Comparison of ENCODE assay signal across 17 cellular contexts in genomic region chr13:111122056-111122455, GRCh38. TPM values are rescaled to one million over a fixed set of nuclear protein-coding genes. Genes with fewer than 3 reads are reported as not detected.
A peak's percentile ranks its signal among the peaks of the same experiment; 100 is the strongest.
DNase-seq lines count a peak whose midpoint lies in the region; ATAC-seq and TF ChIP-seq lines count a peak whose summit lies in the region.
"Had no signal": no experiment of that assay in that cellular context is flagged by ENCODE, and none has a peak within 500 bp of the region (broad histone marks: within the 10 kb centered on the region; RNA-seq: fewer than 3 reads in every experiment).

No MANE protein-coding gene starts in this region.

- no peaks in the 10 kb centered on the region for H3K9me3 Mint-ChIP-seq in effector memory CD8-positive, alpha-beta T cell
- H3K9me3 Mint-ChIP-seq: activated CD8-positive, alpha-beta T cell treated with anti-CD3 and anti-CD28 coated beads for 36 hours; activated naive CD8-positive, alpha-beta T cell treated with anti-CD3 and anti-CD28 coated beads, Interleukin-2, amount 50 U/mL, for 24 hours; CD4-positive, alpha-beta T cell; stimulated activated memory B cell treated with anti-CD40 and anti-IgM and Interleukin-4, amounts not matched to agents 10 μg/mL and 1 μg/mL and 100 μg/mL, for 72 hours had no signal

- peaks cover 80% of the 10 kb centered on the region in 2 donors for H3K27me3 Mint-ChIP-seq in effector memory CD8-positive, alpha-beta T cell

- H2AFZ ChIP-seq in hepatocyte: no peak overlapping the region

- no peaks in the 10 kb centered on the region for H4K20me1 ChIP-seq in hepatocyte (ENCODE audit: insufficient read depth, poor library complexity, severe bottlenecking)

- H3K9me3 ChIP-seq in hepatocyte (ENCODE audit: low read depth) (no peaks in the 10 kb centered on the region), skeletal muscle tissue (ENCODE audit: control insufficient read depth in 3 of 3, low read length in 3 of 3) (no peaks in the 10 kb centered on the region)
- H3K9me3 ChIP-seq: tibial nerve had no signal

- H3K27me3 ChIP-seq in hepatocyte: peaks cover 31% of the 10 kb centered on the region
- H3K27me3 ChIP-seq in skeletal muscle tissue (ENCODE audit: control insufficient read depth in 3 of 3, insufficient read depth in 3 of 3, low read length in 3 of 3): peaks cover 0 to 6% (median 0%) of the 10 kb centered on the region in 3 donors

- ATAC-seq in effector memory CD8-positive, alpha-beta T cell (replicated peaks): no peak
- no peak for ATAC-seq in activated CD4-positive, CD25-positive, alpha-beta regulatory T cell treated with anti-CD3 and anti-CD28 coated beads, Interleukin-2, amount 50 U/mL, for 24 hours
- ATAC-seq: activated CD8-positive, alpha-beta T cell treated with anti-CD3 and anti-CD28 coated beads for 36 hours; activated naive CD8-positive, alpha-beta T cell treated with anti-CD3 and anti-CD28 coated beads, Interleukin-2, amount 50 U/mL, for 24 hours; stimulated activated memory B cell treated with anti-CD40 and anti-IgM and Interleukin-4, amounts not matched to agents 10 μg/mL and 1 μg/mL and 100 μg/mL, for 72 hours had no signal

- H3K4me1 ChIP-seq in hepatocyte (ENCODE audit: insufficient read depth): peaks cover 37% of the 10 kb centered on the region
- peaks cover 22 to 40% (median 33%) of the 10 kb centered on the region in 3 donors for H3K4me1 ChIP-seq in skeletal muscle tissue (ENCODE audit: control insufficient read depth in 3 of 3, insufficient read depth in 3 of 3, low read length in 3 of 3)

- no peaks in the 10 kb centered on the region for H3K79me2 ChIP-seq in hepatocyte

- no peak overlapping the region for H3K27ac Mint-ChIP-seq in effector memory CD8-positive, alpha-beta T cell
- H3K27ac Mint-ChIP-seq: activated CD8-positive, alpha-beta T cell treated with anti-CD3 and anti-CD28 coated beads for 36 hours; activated naive CD8-positive, alpha-beta T cell treated with anti-CD3 and anti-CD28 coated beads, Interleukin-2, amount 50 U/mL, for 24 hours; CD4-positive, alpha-beta T cell; stimulated activated memory B cell treated with anti-CD40 and anti-IgM and Interleukin-4, amounts not matched to agents 10 μg/mL and 1 μg/mL and 100 μg/mL, for 72 hours had no signal

- TF ChIP-seq CTCF in hepatocyte (IDR thresholded peaks at IDR 0.05; ENCODE audit: poor library complexity): no peak

- H3K27ac ChIP-seq in hepatocyte (peak overlapping the region; percentile 6), skeletal muscle tissue (ENCODE audit: low read depth, low read length) (peak overlapping the region; percentile 68)
- H3K27ac ChIP-seq: tibial nerve, VCaP had no signal

- WGBS in hepatocyte (ENCODE audit: low lambda C conversion rate, missing lambda C conversion rate): 60% methylated on average over 12 of the region's 12 CpGs

- no peaks in the 10 kb centered on the region for H3K4me1 Mint-ChIP-seq in effector memory CD8-positive, alpha-beta T cell (ENCODE audit: low read depth in 2 of 2)
- H3K4me1 Mint-ChIP-seq: activated naive CD8-positive, alpha-beta T cell treated with anti-CD3 and anti-CD28 coated beads, Interleukin-2, amount 50 U/mL, for 24 hours; stimulated activated memory B cell treated with anti-CD40 and anti-IgM and Interleukin-4, amounts not matched to agents 10 μg/mL and 1 μg/mL and 100 μg/mL, for 72 hours had no signal

- H3K4me3 ChIP-seq in hepatocyte (no peak overlapping the region), skeletal muscle tissue (ENCODE audit: low read length in 3 of 3) (peak overlapping the region in 2 of 3 donors; percentile 35 to 66)
- H3K4me3 ChIP-seq: smooth muscle cell, tibial nerve had no signal

- H3K9ac ChIP-seq in skeletal muscle tissue (ENCODE audit: low read depth in 1 of 3, low read length in 3 of 3): peak overlapping the region; percentile 11 to 64 (median 47)

- H3K4me2 ChIP-seq in hepatocyte: no peak overlapping the region
- H3K4me2 ChIP-seq: smooth muscle cell had no signal

- DNase-seq in NCI-H1417 (lab: John Stamatoyannopoulos, UW): peak in 2 of 3 experiments; percentile 25 to 60
- no peak for DNase-seq in NCI-H1417 treated with DMSO at 0.1 percent for 48 hours (lab: John Stamatoyannopoulos, UW)
- DNase-seq in NCI-H2196 treated with DMSO at 0.1 percent for 48 hours (lab: John Stamatoyannopoulos, UW; ENCODE audit: unreplicated experiment): peak; percentile 67
- no peak for DNase-seq in hepatocyte (ENCODE audit: low spot score)
- DNase-seq in stimulated activated CD4-positive, alpha-beta T cell treated with anti-CD3 and anti-CD28 coated beads, Interleukin-2, amount 100 ng/mL, for 24 hours: no peak
- no peak for DNase-seq in effector memory CD8-positive, alpha-beta T cell
- DNase-seq: activated CD8-positive, alpha-beta T cell treated with anti-CD3 and anti-CD28 coated beads for 36 hours; activated naive CD8-positive, alpha-beta T cell treated with anti-CD3 and anti-CD28 coated beads, Interleukin-2, amount 50 U/mL, for 24 hours; CD4-positive, alpha-beta T cell; effector memory CD4-positive, alpha-beta T cell; NCI-H1048 had no signal

- no peaks in the 10 kb centered on the region for H3K36me3 Mint-ChIP-seq in effector memory CD8-positive, alpha-beta T cell (ENCODE audit: insufficient read depth)
- H3K36me3 Mint-ChIP-seq: stimulated activated memory B cell treated with anti-CD40 and anti-IgM and Interleukin-4, amounts not matched to agents 10 μg/mL and 1 μg/mL and 100 μg/mL, for 72 hours had no signal

- no peaks in the 10 kb centered on the region for H3K9me2 ChIP-seq in hepatocyte (replicated peaks; ENCODE audit: insufficient read depth)

- H3K36me3 ChIP-seq in hepatocyte (replicated peaks; ENCODE audit: insufficient read depth, low read depth) (no peaks in the 10 kb centered on the region), skeletal muscle tissue (ENCODE audit: control insufficient read depth in 3 of 3, insufficient read depth in 3 of 3, low read length in 3 of 3) (no peaks in the 10 kb centered on the region)
- H3K36me3 ChIP-seq: tibial nerve had no signal

- H3K4me3 Mint-ChIP-seq in effector memory CD8-positive, alpha-beta T cell: no peak overlapping the region
- H3K4me3 Mint-ChIP-seq: activated CD8-positive, alpha-beta T cell treated with anti-CD3 and anti-CD28 coated beads for 36 hours; activated naive CD8-positive, alpha-beta T cell treated with anti-CD3 and anti-CD28 coated beads, Interleukin-2, amount 50 U/mL, for 24 hours; CD4-positive, alpha-beta T cell; stimulated activated memory B cell treated with anti-CD40 and anti-IgM and Interleukin-4, amounts not matched to agents 10 μg/mL and 1 μg/mL and 100 μg/mL, for 72 hours had no signal

RNA-seq across cellular contexts. Expression of gene ARHGEF7, which starts 6.9 kb away (rescaled TPM):
- 46.8 and 49.5 TPM in 2 replicates for total RNA-seq in hepatocyte
- 30.1 and 35.4 TPM in 2 replicates for polyA plus RNA-seq in hepatocyte
- 99.7 TPM for total RNA-seq in skeletal muscle tissue

Comparison
In these comparisons a context has a peak if more than half of its experiments do, and no peak if none do; other contexts are left out.
1. DNase-seq: peak in NCI-H1417 (2 of 3) and NCI-H2196 treated with DMSO at 0.1 percent for 48 hours (single experiment); none in NCI-H1417 treated with DMSO at 0.1 percent for 48 hours (single experiment), hepatocyte (single experiment), stimulated activated CD4-positive, alpha-beta T cell treated with anti-CD3 and anti-CD28 coated beads, Interleukin-2, amount 100 ng/mL, for 24 hours (0 of 2) and effector memory CD8-positive, alpha-beta T cell (0 of 3).